Comparison of ENCODE assay signal across 10 cellular contexts in genomic region chr2:66334237-66335054, GRCh38.
DNase-seq lines count a peak whose midpoint lies in the region; TF ChIP-seq lines count a peak whose summit lies in the region.
"Had no signal": no experiment of that assay in that cellular context is flagged by ENCODE, and none has a peak within 500 bp of the region (broad histone marks: within the 10 kb centered on the region; RNA-seq: fewer than 3 reads in every experiment).

No MANE protein-coding gene starts in this region.

- no peak for TF ChIP-seq CTCF in lower leg skin (IDR thresholded peaks at IDR 0.05)

- no peak overlapping the region for H3K27ac Mint-ChIP-seq in T-helper 2 cell treated with Interferon-gamma antibody and Interleukin-4, amounts not matched to agents 5 μg/mL and 100 μg/mL, for 36 hours

- WGBS in lower leg skin, 2 donors: 33 to 34% methylated on average over 10 of the region's 10 CpGs

- H3K4me3 Mint-ChIP-seq in T-helper 2 cell treated with Interferon-gamma antibody and Interleukin-4, amounts not matched to agents 5 μg/mL and 100 μg/mL, for 36 hours: no peak overlapping the region

- intact Hi-C loops in lower leg skin (cut with DNase I; ENCODE audit: low total_unique reads): no loop called here

- no peaks in the 10 kb centered on the region for H3K4me1 Mint-ChIP-seq in T-helper 2 cell treated with Interferon-gamma antibody and Interleukin-4, amounts not matched to agents 5 μg/mL and 100 μg/mL, for 36 hours (ENCODE audit: low read depth)

- H3K27me3 Mint-ChIP-seq in T-helper 2 cell treated with Interferon-gamma antibody and Interleukin-4, amounts not matched to agents 5 μg/mL and 100 μg/mL, for 36 hours (ENCODE audit: low read depth): no peaks in the 10 kb centered on the region

- peak; percentile 7 for DNase-seq in NCI-H510A treated with DMSO at 0.1 percent for 48 hours (lab: John Stamatoyannopoulos, UW)
- DNase-seq in NCI-H510A (lab: John Stamatoyannopoulos, UW): no peak
- DNase-seq in LHCN-M2 (ENCODE audit: low read depth): peak; percentile 3
- DNase-seq in RPMI8226: peak; percentile 71
- DNase-seq in lower leg skin (ENCODE audit: low spot score in 2 of 2): peak; percentile 19 to 86
- DNase-seq in central memory CD4-positive, alpha-beta T cell: no peak
- DNase-seq in epidermal melanocyte (ENCODE audit: insufficient read length, low spot score): no peak
- no peak for DNase-seq in T-helper 2 cell treated with Interferon-gamma antibody and Interleukin-4, amounts not matched to agents 5 μg/mL and 100 μg/mL, for 36 hours (ENCODE audit: low spot score)
- DNase-seq: right cardiac atrium had no signal

- no peaks in the 10 kb centered on the region for H3K36me3 Mint-ChIP-seq in T-helper 2 cell treated with Interferon-gamma antibody and Interleukin-4, amounts not matched to agents 5 μg/mL and 100 μg/mL, for 36 hours (ENCODE audit: low read depth)

- no peak for TF ChIP-seq POLR2A in lower leg skin (IDR thresholded peaks at IDR 0.05)

- no peaks in the 10 kb centered on the region for H3K9me3 Mint-ChIP-seq in T-helper 2 cell treated with Interferon-gamma antibody and Interleukin-4, amounts not matched to agents 5 μg/mL and 100 μg/mL, for 36 hours

- no peak overlapping the region for H3K4me3 ChIP-seq in lower leg skin (ENCODE audit: low read depth, poor library complexity, severe bottlenecking)
- H3K4me3 ChIP-seq: ascending aorta had no signal

Comparison
In these comparisons a context has a peak if more than half of its experiments do, and no peak if none do; other contexts are left out.
1. DNase-seq: peak in NCI-H510A treated with DMSO at 0.1 percent for 48 hours (single experiment), LHCN-M2 (single experiment), RPMI8226 (single experiment) and lower leg skin (2 of 2); none in NCI-H510A (single experiment), central memory CD4-positive, alpha-beta T cell (single experiment), epidermal melanocyte (single experiment) and T-helper 2 cell treated with Interferon-gamma antibody and Interleukin-4, amounts not matched to agents 5 μg/mL and 100 μg/mL, for 36 hours (single experiment).